ENCODE assay signal across 1 cellular context in genomic region chr7:75998038-75998437, GRCh38.
TF ChIP-seq lines count a peak whose summit lies in the region.

No MANE protein-coding gene starts in this region.

TF ChIP-seq in K562, 482 proteins besides CTCF, POLR2A, EP300 and RAD21:
- TF ChIP-seq TRIM28 (IDR thresholded peaks at IDR 0.05) = 0 out of 2 replicates have a peak, but pooled peaks have one; percentile 32
- no peak for TF ChIP-seq PHF20 (IDR thresholded peaks at IDR 0.05; ENCODE audit: partially characterized antibody)
- TF ChIP-seq RBM25 (IDR thresholded peaks at IDR 0.05; ENCODE audit: low read depth, low read length, severe bottlenecking) = peak; percentile 14
- 0 out of 2 replicates have a peak, but pooled peaks have one; percentile 32 for TF ChIP-seq CEBPB (tag; IDR thresholded peaks at IDR 0.05)
- TF ChIP-seq ZFP30 (CRISPR knock-in tag; IDR thresholded peaks at IDR 0.05; ENCODE audit: borderline replicate concordance) = 0 out of 2 replicates have a peak, but pooled peaks have one; percentile 52
- TF ChIP-seq NRF1 (conservative IDR thresholded peaks at IDR 0.05 in 1 of 2, IDR thresholded peaks at IDR 0.05 in 1 of 2) = no peak
- TF ChIP-seq ZC3H4 (CRISPR knock-in tag; IDR thresholded peaks at IDR 0.05; ENCODE audit: borderline replicate concordance) = no peak
- no peak for TF ChIP-seq TSC22D4 (tag; IDR thresholded peaks at IDR 0.05)
- TF ChIP-seq ZNF143 (CRISPR knock-in tag; IDR thresholded peaks at IDR 0.05) = no peak
